In genomic region chr2:113131343-113131933, GRCh38 we compare ENCODE assay signal across 25 cellular contexts. TPM values are rescaled to one million over a fixed set of nuclear protein-coding genes. Genes with fewer than 3 reads are reported as not detected.
"Had no signal": no experiment of that assay in that cellular context is flagged by ENCODE, and none has a peak within 500 bp of the region (broad histone marks: within the 10 kb centered on the region; RNA-seq: fewer than 3 reads in every experiment).

No MANE protein-coding gene starts in this region.

- H3K36me3 Mint-ChIP-seq: activated CD4-positive, alpha-beta memory T cell treated with anti-CD3 and anti-CD28 coated beads for 36 hours; activated naive CD4-positive, alpha-beta T cell treated with anti-CD3 and anti-CD28 coated beads, Interleukin-2, amount 50 U/mL, for 72 hours; brain had no signal

- FAIRE-seq: astrocyte had no signal

- H3K9me3 Mint-ChIP-seq: activated CD4-positive, alpha-beta memory T cell treated with anti-CD3 and anti-CD28 coated beads for 36 hours; activated CD4-positive, alpha-beta T cell treated with anti-CD3 and anti-CD28 coated beads, Interleukin-2, amount 10 ng/mL, durations not matched to agents 7 days and 5 days; activated naive CD4-positive, alpha-beta T cell treated with anti-CD3 and anti-CD28 coated beads, Interleukin-2, amount 50 U/mL, for 72 hours; activated naive CD8-positive, alpha-beta T cell treated with anti-CD3 and anti-CD28 coated beads, Interleukin-2, amount 50 U/mL, for 24 hours; activated T-cell treated with anti-CD3 and anti-CD28 coated beads, Interleukin-2, amount 50 U/mL, for 24 hours; activated T-helper 1 cell treated with anti-CD3 and anti-CD28 coated beads, Interleukin-12 subunit alpha, Interleukin-12 subunit beta, Interleukin-2, Interleukin-4 antibody, amounts not matched to agents 30 ng/mL and 10 ng/mL and 1 ng/mL, durations not matched to agents 14 hours and 24 hours and 36 hours had no signal

- H3K4me3 Mint-ChIP-seq: activated CD4-positive, alpha-beta memory T cell treated with anti-CD3 and anti-CD28 coated beads for 36 hours; activated CD4-positive, alpha-beta T cell treated with anti-CD3 and anti-CD28 coated beads, Interleukin-2, amount 10 ng/mL, durations not matched to agents 7 days and 5 days; activated naive CD8-positive, alpha-beta T cell treated with anti-CD3 and anti-CD28 coated beads, Interleukin-2, amount 50 U/mL, for 24 hours; activated T-cell treated with anti-CD3 and anti-CD28 coated beads, Interleukin-2, amount 50 U/mL, for 24 hours; activated T-helper 1 cell treated with anti-CD3 and anti-CD28 coated beads, Interleukin-12 subunit alpha, Interleukin-12 subunit beta, Interleukin-2, Interleukin-4 antibody, amounts not matched to agents 30 ng/mL and 10 ng/mL and 1 ng/mL, durations not matched to agents 14 hours and 24 hours and 36 hours; brain had no signal

- DNase-seq: activated CD4-positive, alpha-beta memory T cell treated with anti-CD3 and anti-CD28 coated beads for 36 hours; activated CD4-positive, alpha-beta T cell treated with anti-CD3 and anti-CD28 coated beads, Interleukin-2, amount 10 ng/mL, durations not matched to agents 7 days and 5 days; activated CD4-positive, CD25-positive, alpha-beta regulatory T cell; activated effector memory CD4-positive, alpha-beta T cell treated with anti-CD3 and anti-CD28 coated beads, Interleukin-2, amount 50 U/mL, for 16 hours; activated naive CD4-positive, alpha-beta T cell treated with Interleukin-2 at 50 U/mL for 16 hours; activated naive CD8-positive, alpha-beta T cell treated with anti-CD3 and anti-CD28 coated beads, Interleukin-2, amount 50 U/mL, for 24 hours; activated T-cell treated with anti-CD3 and anti-CD28 coated beads, Interleukin-2, amount 50 U/mL, for 24 hours; amniotic stem cell; Karpas-422; MM.1S; NCI-H1105; NCI-H1436 treated with DMSO at 0.1 percent for 48 hours; NCI-H187; NCI-H2081; NCI-H510A treated with DMSO at 0.1 percent for 48 hours; Peyer's patch; Right ventricle myocardium superior; SJCRH30; SK-N-SH; T-helper 1 cell had no signal

- H3K27me3 Mint-ChIP-seq: activated CD4-positive, alpha-beta memory T cell treated with anti-CD3 and anti-CD28 coated beads for 36 hours; activated CD4-positive, alpha-beta T cell treated with anti-CD3 and anti-CD28 coated beads, Interleukin-2, amount 10 ng/mL, durations not matched to agents 7 days and 5 days; activated T-cell treated with anti-CD3 and anti-CD28 coated beads, Interleukin-2, amount 50 U/mL, for 24 hours had no signal

- H3K4me1 Mint-ChIP-seq: brain had no signal

- ATAC-seq: activated naive CD4-positive, alpha-beta T cell treated with anti-CD3 and anti-CD28 coated beads, Interleukin-2, amount 50 U/mL, for 72 hours; activated naive CD8-positive, alpha-beta T cell treated with anti-CD3 and anti-CD28 coated beads, Interleukin-2, amount 50 U/mL, for 24 hours had no signal

- H3K27ac Mint-ChIP-seq: activated CD4-positive, alpha-beta memory T cell treated with anti-CD3 and anti-CD28 coated beads for 36 hours; activated CD4-positive, alpha-beta T cell treated with anti-CD3 and anti-CD28 coated beads, Interleukin-2, amount 10 ng/mL, durations not matched to agents 7 days and 5 days; activated naive CD4-positive, alpha-beta T cell treated with anti-CD3 and anti-CD28 coated beads, Interleukin-2, amount 50 U/mL, for 72 hours; activated naive CD8-positive, alpha-beta T cell treated with anti-CD3 and anti-CD28 coated beads, Interleukin-2, amount 50 U/mL, for 24 hours; activated T-cell treated with anti-CD3 and anti-CD28 coated beads, Interleukin-2, amount 50 U/mL, for 24 hours; activated T-helper 1 cell treated with anti-CD3 and anti-CD28 coated beads, Interleukin-12 subunit alpha, Interleukin-12 subunit beta, Interleukin-2, Interleukin-4 antibody, amounts not matched to agents 30 ng/mL and 10 ng/mL and 1 ng/mL, durations not matched to agents 14 hours and 24 hours and 36 hours; brain had no signal

RNA-seq across cellular contexts. Expression of gene IL1RN, which starts 4.0 kb away (rescaled TPM):
- polyA plus RNA-seq: cardiac muscle cell, SK-N-SH had no signal
